Comparison of ENCODE assay signal across 23 cellular contexts in genomic region chr1:193769609-193770008, GRCh38.
"Had no signal": no experiment of that assay in that cellular context is flagged by ENCODE, and none has a peak within 500 bp of the region (broad histone marks: within the 10 kb centered on the region; RNA-seq: fewer than 3 reads in every experiment).

No MANE protein-coding gene starts in this region.

- H3K27me3 ChIP-seq: body of pancreas, cardiac muscle cell, heart right ventricle, spleen, testis, uterus had no signal

- H3K27ac ChIP-seq: body of pancreas, cardiac muscle cell, esophagus squamous epithelium, heart right ventricle, prostate gland, spleen, testis, uterus had no signal

- DNase-seq: activated CD4-positive, alpha-beta T cell treated with anti-CD3 and anti-CD28 coated beads for 1 hour; activated CD4-positive, alpha-beta T cell treated with anti-CD3 and anti-CD28 coated beads, Interleukin-2, amount 50 U/mL, for 1 hour; activated CD8-positive, alpha-beta T cell treated with anti-CD3 and anti-CD28 coated beads, Interleukin-2, amount 10 ng/mL, durations not matched to agents 7 days and 5 days; activated gamma-delta T cell; activated naive CD4-positive, alpha-beta T cell treated with anti-CD3 and anti-CD28 coated beads, Interleukin-2, amount 50 U/mL, for 16 hours; activated naive CD8-positive, alpha-beta T cell treated with anti-CD3 and anti-CD28 coated beads, Interleukin-2, amount 50 U/mL, for 24 hours; anterior cingulate cortex; body of pancreas; cortex of kidney; endodermal cell; esophagus squamous epithelium; heart right ventricle; islet precursor cell; left cardiac atrium; spleen; stimulated activated CD4-positive, alpha-beta T cell treated with anti-CD3 and anti-CD28 coated beads, Interleukin-4, amount 100 ng/mL, for 1 hour; stimulated activated naive CD4-positive, alpha-beta T cell; testis; trophoblast cell; uterus had no signal

- H3K4me3 ChIP-seq: body of pancreas, cardiac muscle cell, esophagus squamous epithelium, heart right ventricle, prostate gland, spleen, testis, uterus had no signal

- H3K9me3 ChIP-seq: body of pancreas, esophagus squamous epithelium, prostate gland, spleen, testis, uterus had no signal

- ATAC-seq: activated CD8-positive, alpha-beta T cell treated with anti-CD3 and anti-CD28 coated beads, Interleukin-2, amount 10 ng/mL, durations not matched to agents 7 days and 5 days; activated naive CD8-positive, alpha-beta T cell treated with anti-CD3 and anti-CD28 coated beads, Interleukin-2, amount 50 U/mL, for 24 hours; body of pancreas; heart right ventricle; left cardiac atrium; natural killer cell treated with Interleukin-12 subunit alpha and Interleukin-12 subunit beta and Interleukin-15 and Interleukin-18, amount 100 ng/mL, for 72 hours had no signal

- H3K4me1 ChIP-seq: body of pancreas, esophagus squamous epithelium, prostate gland, spleen, testis, uterus had no signal

- H3K36me3 ChIP-seq: cardiac muscle cell, esophagus squamous epithelium, heart right ventricle, prostate gland, spleen, uterus had no signal
